In the genomic region with DNA sequence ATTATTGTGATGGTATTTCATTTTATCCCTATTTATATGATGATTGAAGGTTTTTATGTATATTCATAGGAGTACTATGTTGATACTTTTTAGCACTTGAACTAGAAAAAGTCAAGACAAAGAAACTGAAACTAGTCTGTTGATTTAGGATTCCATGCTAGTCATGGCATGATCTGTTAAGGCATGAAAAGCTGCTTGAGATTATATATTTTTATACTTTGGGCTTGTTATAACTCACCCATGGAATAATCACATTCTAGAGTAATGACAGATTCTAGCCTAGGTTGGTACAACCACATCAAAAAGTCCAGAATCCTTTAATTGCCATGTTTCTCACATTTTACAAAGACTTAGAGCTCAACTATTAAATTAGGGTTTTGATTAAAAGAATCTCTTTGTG, we compare ENCODE assay signal across 31 cellular contexts.
"Had no signal": no experiment of that assay in that cellular context is flagged by ENCODE, and none has a peak within 500 bp of the region (broad histone marks: within the 10 kb centered on the region; RNA-seq: fewer than 3 reads in every experiment).

No MANE protein-coding gene starts in this region.

- H3K9me3 ChIP-seq: ascending aorta, breast epithelium, gastroesophageal sphincter, heart right ventricle had no signal

- H3K27ac ChIP-seq: ascending aorta, breast epithelium, coronary artery, dorsolateral prefrontal cortex, gastroesophageal sphincter, heart right ventricle, WERI-Rb-1 had no signal

- H3K36me3 ChIP-seq: ascending aorta, breast epithelium, gastroesophageal sphincter, heart right ventricle, WERI-Rb-1 had no signal

- H3K36me3 Mint-ChIP-seq: activated naive CD4-positive, alpha-beta T cell treated with anti-CD3 and anti-CD28 coated beads, Interleukin-2, amount 10 ng/mL, durations not matched to agents 7 days and 5 days; activated naive CD4-positive, alpha-beta T cell treated with anti-CD3 and anti-CD28 coated beads, Interleukin-2, amount 50 U/mL, for 72 hours; activated naive CD8-positive, alpha-beta T cell treated with anti-CD3 and anti-CD28 coated beads, Interleukin-2, amount 10 ng/mL, durations not matched to agents 7 days and 5 days; brain had no signal

- H3K27me3 ChIP-seq: ascending aorta, dorsolateral prefrontal cortex, gastroesophageal sphincter had no signal

- DNase-seq: activated B cell treated with CpG ODN at 0.5 μM for 24 hours; activated CD4-positive, alpha-beta T cell treated with anti-CD3 and anti-CD28 coated beads for 48 hours; activated CD4-positive, alpha-beta T cell treated with anti-CD3 and anti-CD28 coated beads, Interleukin-2, amount 50 U/mL, for 1 hour; activated CD4-positive, alpha-beta T cell treated with anti-CD3 and anti-CD28 coated beads, Interleukin-2, amount 50 U/mL, for 48 hours; activated CD8-positive, alpha-beta memory T cell treated with anti-CD3 and anti-CD28 coated beads for 24 hours; activated CD8-positive, alpha-beta T cell treated with anti-CD3 and anti-CD28 coated beads for 36 hours; activated gamma-delta T cell; activated naive CD4-positive, alpha-beta T cell; activated naive CD4-positive, alpha-beta T cell treated with anti-CD3 and anti-CD28 coated beads, Interleukin-2, amount 10 ng/mL, durations not matched to agents 7 days and 5 days; activated naive CD8-positive, alpha-beta T cell treated with anti-CD3 and anti-CD28 coated beads, Interleukin-2, amount 10 ng/mL, durations not matched to agents 7 days and 5 days; activated T-cell treated with anti-CD3 and anti-CD28 coated beads, Interleukin-2, amount 50 U/mL, for 48 hours; dorsolateral prefrontal cortex; effector memory CD4-positive, alpha-beta T cell; endodermal cell; foreskin melanocyte; heart right ventricle; T-helper 1 cell; T-helper 17 cell; T1000; WERI-Rb-1 had no signal

- H3K27ac Mint-ChIP-seq: activated B cell treated with CpG ODN at 0.5 μM for 24 hours; activated CD8-positive, alpha-beta T cell treated with anti-CD3 and anti-CD28 coated beads for 36 hours; activated naive CD4-positive, alpha-beta T cell treated with anti-CD3 and anti-CD28 coated beads, Interleukin-2, amount 10 ng/mL, durations not matched to agents 7 days and 5 days; activated naive CD4-positive, alpha-beta T cell treated with anti-CD3 and anti-CD28 coated beads, Interleukin-2, amount 50 U/mL, for 72 hours; activated naive CD8-positive, alpha-beta T cell treated with anti-CD3 and anti-CD28 coated beads, Interleukin-2, amount 10 ng/mL, durations not matched to agents 7 days and 5 days; activated T-helper 1 cell treated with anti-CD3 and anti-CD28 coated beads, Interleukin-12 subunit alpha, Interleukin-12 subunit beta, Interleukin-2, Interleukin-4 antibody, amounts not matched to agents 30 ng/mL and 10 ng/mL and 1 ng/mL, durations not matched to agents 14 hours and 24 hours and 36 hours; brain; dendritic cell treated with granulocyte-macrophage colony-stimulating factor and Interleukin-4, amounts not matched to agents 40 ng/mL and 50 ng/mL, for 4 days; endodermal cell; T-helper 17 cell; T-helper 2 cell treated with Interferon-gamma antibody and Interleukin-4, amounts not matched to agents 5 μg/mL and 100 μg/mL, for 36 hours had no signal

- ATAC-seq: activated CD4-positive, CD25-positive, alpha-beta regulatory T cell treated with anti-CD3 and anti-CD28 coated beads, Interleukin-2, amount 50 U/mL, for 24 hours; activated CD8-positive, alpha-beta T cell treated with anti-CD3 and anti-CD28 coated beads for 36 hours; activated naive CD4-positive, alpha-beta T cell treated with anti-CD3 and anti-CD28 coated beads, Interleukin-2, amount 50 U/mL, for 72 hours; gastroesophageal sphincter; heart right ventricle; T-helper 17 cell had no signal

- H3K4me3 ChIP-seq: ascending aorta, breast epithelium, coronary artery, dorsolateral prefrontal cortex, gastroesophageal sphincter, heart right ventricle had no signal

- H3K9me3 Mint-ChIP-seq: activated CD8-positive, alpha-beta T cell treated with anti-CD3 and anti-CD28 coated beads for 36 hours; activated naive CD8-positive, alpha-beta T cell treated with anti-CD3 and anti-CD28 coated beads, Interleukin-2, amount 10 ng/mL, durations not matched to agents 7 days and 5 days; activated T-helper 1 cell treated with anti-CD3 and anti-CD28 coated beads, Interleukin-12 subunit alpha, Interleukin-12 subunit beta, Interleukin-2, Interleukin-4 antibody, amounts not matched to agents 30 ng/mL and 10 ng/mL and 1 ng/mL, durations not matched to agents 14 hours and 24 hours and 36 hours; brain; endodermal cell had no signal

- H3K4me3 Mint-ChIP-seq: activated B cell treated with CpG ODN at 0.5 μM for 24 hours; activated CD8-positive, alpha-beta T cell treated with anti-CD3 and anti-CD28 coated beads for 36 hours; activated naive CD4-positive, alpha-beta T cell treated with anti-CD3 and anti-CD28 coated beads, Interleukin-2, amount 10 ng/mL, durations not matched to agents 7 days and 5 days; activated naive CD8-positive, alpha-beta T cell treated with anti-CD3 and anti-CD28 coated beads, Interleukin-2, amount 10 ng/mL, durations not matched to agents 7 days and 5 days; activated T-helper 1 cell treated with anti-CD3 and anti-CD28 coated beads, Interleukin-12 subunit alpha, Interleukin-12 subunit beta, Interleukin-2, Interleukin-4 antibody, amounts not matched to agents 30 ng/mL and 10 ng/mL and 1 ng/mL, durations not matched to agents 14 hours and 24 hours and 36 hours; brain; central memory CD8-positive, alpha-beta T cell; dendritic cell treated with granulocyte-macrophage colony-stimulating factor and Interleukin-4, amounts not matched to agents 40 ng/mL and 50 ng/mL, for 4 days; endodermal cell; T-helper 17 cell; T-helper 2 cell treated with Interferon-gamma antibody and Interleukin-4, amounts not matched to agents 5 μg/mL and 100 μg/mL, for 36 hours had no signal

- H3K27me3 Mint-ChIP-seq: activated B cell treated with CpG ODN at 0.5 μM for 24 hours; activated CD8-positive, alpha-beta T cell treated with anti-CD3 and anti-CD28 coated beads for 36 hours; activated naive CD4-positive, alpha-beta T cell treated with anti-CD3 and anti-CD28 coated beads, Interleukin-2, amount 10 ng/mL, durations not matched to agents 7 days and 5 days; activated naive CD8-positive, alpha-beta T cell treated with anti-CD3 and anti-CD28 coated beads, Interleukin-2, amount 10 ng/mL, durations not matched to agents 7 days and 5 days; central memory CD8-positive, alpha-beta T cell; dendritic cell treated with granulocyte-macrophage colony-stimulating factor and Interleukin-4, amounts not matched to agents 40 ng/mL and 50 ng/mL, for 4 days; T-helper 17 cell had no signal

- H3K4me1 ChIP-seq: ascending aorta, breast epithelium, gastroesophageal sphincter, heart right ventricle had no signal

- H3K4me1 Mint-ChIP-seq: activated B cell treated with CpG ODN at 0.5 μM for 24 hours; activated naive CD4-positive, alpha-beta T cell treated with anti-CD3 and anti-CD28 coated beads, Interleukin-2, amount 10 ng/mL, durations not matched to agents 7 days and 5 days; activated naive CD8-positive, alpha-beta T cell treated with anti-CD3 and anti-CD28 coated beads, Interleukin-2, amount 10 ng/mL, durations not matched to agents 7 days and 5 days; central memory CD8-positive, alpha-beta T cell; T-helper 17 cell had no signal
